In the genomic region with DNA sequence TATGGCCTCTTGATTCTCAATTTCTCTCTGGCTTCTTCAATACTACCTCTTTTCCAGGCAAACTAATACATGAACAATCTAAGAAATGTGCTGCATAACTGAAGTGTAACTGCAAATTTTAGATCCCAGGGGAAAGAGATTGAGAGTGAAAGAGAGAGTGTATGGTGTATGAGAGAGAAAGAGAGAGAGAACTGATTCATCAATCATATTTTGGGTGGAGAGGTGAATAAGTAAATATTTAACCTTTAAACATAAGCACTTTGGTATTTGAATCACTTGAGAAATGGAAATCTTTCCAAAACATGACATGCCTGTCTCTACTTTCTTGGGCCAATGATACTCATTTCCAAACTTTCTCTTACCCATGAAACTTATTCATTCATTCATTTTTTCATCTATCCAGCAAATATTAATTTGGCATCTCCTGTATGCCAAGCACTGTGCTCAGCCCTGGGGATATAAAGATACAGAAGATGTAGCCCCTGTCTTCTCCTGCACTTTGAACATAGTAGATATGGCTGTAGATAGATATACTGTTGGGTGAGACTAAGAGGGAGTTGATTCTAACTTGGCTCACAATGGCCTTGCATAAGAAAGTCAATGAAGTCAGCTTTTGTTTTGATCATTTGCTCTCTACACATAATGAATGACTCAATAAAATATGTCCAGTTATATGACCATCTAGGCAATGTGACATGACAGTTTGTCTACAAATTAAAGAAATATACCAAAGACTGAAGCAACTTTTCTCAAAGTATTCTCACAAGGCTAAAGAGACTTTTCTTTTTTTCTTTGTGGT, we compare ENCODE assay signal across 23 cellular contexts.
DNase-seq lines count a peak whose midpoint lies in the region; ATAC-seq and TF ChIP-seq lines count a peak whose summit lies in the region.
"Had no signal": no experiment of that assay in that cellular context is flagged by ENCODE, and none has a peak within 500 bp of the region (broad histone marks: within the 10 kb centered on the region; RNA-seq: fewer than 3 reads in every experiment).

No MANE protein-coding gene starts in this region.

- TF ChIP-seq CTCF in AG10803 (conservative IDR thresholded peaks at IDR 0.05; ENCODE audit: low read length), result no peak
- no peak for TF ChIP-seq CTCF in epithelial cell of esophagus (IDR thresholded peaks at IDR 0.05; ENCODE audit: insufficient read depth, low read depth, low read length, missing control alignments)

- H3K4me3 ChIP-seq in AG10803 (ENCODE audit: low read length) (no peak overlapping the region), epithelial cell of esophagus (ENCODE audit: low read length) (no peak overlapping the region)
- H3K4me3 ChIP-seq: dorsolateral prefrontal cortex, lower lobe of right lung, right atrium auricular region, suprapubic skin had no signal

- DNase-seq in AG10803 (ENCODE audit: low read depth), result peak; percentile 86
- DNase-seq in HS-27A (ENCODE audit: low read depth), result peak; percentile 38
- DNase-seq in epithelial cell of esophagus (ENCODE audit: low read depth), result peak; percentile 25
- peak; percentile 67 for DNase-seq in kidney tubule cell (ENCODE audit: low spot score)
- no peak for DNase-seq in C1 segment of cervical spinal cord (lab: John Stamatoyannopoulos, UW)
- no peak for DNase-seq in erythroblast (lab: John Stamatoyannopoulos, UW)
- DNase-seq: activated CD4-positive, alpha-beta T cell treated with anti-CD3 and anti-CD28 coated beads for 48 hours; activated naive CD4-positive, alpha-beta T cell treated with anti-CD3 and anti-CD28 coated beads for 36 hours; activated T-cell treated with anti-CD3 and anti-CD28 coated beads, Interleukin-2, amount 50 U/mL, for 72 hours; caudate nucleus; CD4-positive, CD25-positive, alpha-beta regulatory T cell; dorsolateral prefrontal cortex; lower lobe of right lung; NCI-H1092 treated with DMSO at 0.1 percent for 48 hours; NCI-H2029; NCI-H748 treated with DMSO at 0.1 percent for 48 hours; nephron progenitor cell; stimulated activated CD4-positive, alpha-beta T cell treated with anti-CD3 and anti-CD28 coated beads, Interleukin-4, amount 100 ng/mL, for 1 hour had no signal

- TF ChIP-seq POLR2A in erythroblast (IDR thresholded peaks at IDR 0.05; ENCODE audit: low read length), result no peak

- no peak for ATAC-seq in HG02970 (IDR thresholded peaks at IDR 0.05; ENCODE audit: low FRiP score, unreplicated experiment)
- ATAC-seq in GM18868 (IDR thresholded peaks at IDR 0.05; ENCODE audit: unreplicated experiment), result no peak
- ATAC-seq: activated T-cell treated with anti-CD3 and anti-CD28 coated beads, Interleukin-2, amount 50 U/mL, for 72 hours; lower lobe of right lung; stimulated activated memory B cell treated with anti-CD40 and anti-IgM and Interleukin-4, amounts not matched to agents 10 μg/mL and 1 μg/mL and 100 μg/mL, for 72 hours had no signal

Comparison
In these comparisons a context has a peak if more than half of its experiments do, and no peak if none do; other contexts are left out.
1. DNase-seq: peak in AG10803 (single experiment), HS-27A (single experiment), epithelial cell of esophagus (single experiment) and kidney tubule cell (single experiment); none in C1 segment of cervical spinal cord (0 of 14) and erythroblast (0 of 2).